ENCODE assay signal across 1 cellular context in the genomic region with DNA sequence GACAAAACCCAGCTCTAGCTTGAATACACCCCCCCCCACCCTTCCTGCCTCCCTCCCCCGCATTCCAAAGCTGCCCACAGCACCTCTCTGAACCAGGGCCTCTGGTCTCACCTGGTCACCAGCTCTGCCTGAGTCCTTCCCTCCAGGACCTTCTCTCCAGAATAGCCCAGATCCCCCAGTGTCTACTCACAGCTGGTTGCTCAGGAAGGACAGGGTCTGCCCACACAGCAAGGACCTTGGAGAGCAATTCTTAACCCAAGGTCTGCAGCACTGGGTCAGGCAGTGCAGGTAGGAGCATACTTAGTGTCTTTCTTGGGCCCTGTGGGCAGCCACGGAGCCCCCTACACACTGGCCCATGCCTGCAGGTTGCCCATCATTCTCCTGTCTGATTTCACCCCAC.
TF ChIP-seq lines count a peak whose summit lies in the region.

No MANE protein-coding gene starts in this region.

TF ChIP-seq in HepG2, 621 proteins besides CTCF, POLR2A, EP300 and RAD21:
- TF ChIP-seq ZNF589 (CRISPR knock-in tag; conservative IDR thresholded peaks at IDR 0.05) (no peak), MIER2 (CRISPR knock-in tag; IDR thresholded peaks at IDR 0.05) (peak; percentile 73), ZNF598 (CRISPR knock-in tag; IDR thresholded peaks at IDR 0.05; ENCODE audit: borderline replicate concordance) (no peak)
- TF ChIP-seq, protein P1, sequence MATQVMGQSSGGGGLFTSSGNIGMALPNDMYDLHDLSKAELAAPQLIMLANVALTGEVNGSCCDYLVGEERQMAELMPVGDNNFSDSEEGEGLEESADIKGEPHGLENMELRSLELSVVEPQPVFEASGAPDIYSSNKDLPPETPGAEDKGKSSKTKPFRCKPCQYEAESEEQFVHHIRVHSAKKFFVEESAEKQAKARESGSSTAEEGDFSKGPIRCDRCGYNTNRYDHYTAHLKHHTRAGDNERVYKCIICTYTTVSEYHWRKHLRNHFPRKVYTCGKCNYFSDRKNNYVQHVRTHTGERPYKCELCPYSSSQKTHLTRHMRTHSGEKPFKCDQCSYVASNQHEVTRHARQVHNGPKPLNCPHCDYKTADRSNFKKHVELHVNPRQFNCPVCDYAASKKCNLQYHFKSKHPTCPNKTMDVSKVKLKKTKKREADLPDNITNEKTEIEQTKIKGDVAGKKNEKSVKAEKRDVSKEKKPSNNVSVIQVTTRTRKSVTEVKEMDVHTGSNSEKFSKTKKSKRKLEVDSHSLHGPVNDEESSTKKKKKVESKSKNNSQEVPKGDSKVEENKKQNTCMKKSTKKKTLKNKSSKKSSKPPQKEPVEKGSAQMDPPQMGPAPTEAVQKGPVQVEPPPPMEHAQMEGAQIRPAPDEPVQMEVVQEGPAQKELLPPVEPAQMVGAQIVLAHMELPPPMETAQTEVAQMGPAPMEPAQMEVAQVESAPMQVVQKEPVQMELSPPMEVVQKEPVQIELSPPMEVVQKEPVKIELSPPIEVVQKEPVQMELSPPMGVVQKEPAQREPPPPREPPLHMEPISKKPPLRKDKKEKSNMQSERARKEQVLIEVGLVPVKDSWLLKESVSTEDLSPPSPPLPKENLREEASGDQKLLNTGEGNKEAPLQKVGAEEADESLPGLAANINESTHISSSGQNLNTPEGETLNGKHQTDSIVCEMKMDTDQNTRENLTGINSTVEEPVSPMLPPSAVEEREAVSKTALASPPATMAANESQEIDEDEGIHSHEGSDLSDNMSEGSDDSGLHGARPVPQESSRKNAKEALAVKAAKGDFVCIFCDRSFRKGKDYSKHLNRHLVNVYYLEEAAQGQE (IDR thresholded peaks at IDR 0.05; ENCODE audit: borderline replicate concordance in 1 of 2, low read depth in 1 of 2, low read length in 2 of 2): peak; percentile 37 to 89
